ENCODE assay signal across 9 cellular contexts in genomic region chr2:208407667-208408066, GRCh38. TPM values are rescaled to one million over a fixed set of nuclear protein-coding genes. Genes with fewer than 3 reads are reported as not detected.
A peak's percentile ranks its signal among the peaks of the same experiment; 100 is the strongest.
DNase-seq lines count a peak whose midpoint lies in the region; ATAC-seq and TF ChIP-seq lines count a peak whose summit lies in the region.
"Had no signal": no experiment of that assay in that cellular context is flagged by ENCODE, and none has a peak within 500 bp of the region (broad histone marks: within the 10 kb centered on the region; RNA-seq: fewer than 3 reads in every experiment).

No MANE protein-coding gene starts in this region.

- peak; percentile 47 for ATAC-seq in HG02938 (IDR thresholded peaks at IDR 0.05; ENCODE audit: unreplicated experiment)
- peak; percentile 61; the same call in 1 of the 3 replicates for ATAC-seq in RWPE2 (ENCODE audit: low read depth)
- no peak for ATAC-seq in HG03521 (IDR thresholded peaks at IDR 0.05; ENCODE audit: unreplicated experiment)
- ATAC-seq in gastroesophageal sphincter, result no peak

- H3K9me3 ChIP-seq in RWPE2 (ENCODE audit: severe bottlenecking), result no peaks in the 10 kb centered on the region
- no peaks in the 10 kb centered on the region for H3K9me3 ChIP-seq in CD8-positive, alpha-beta memory T cell (ENCODE audit: low read length)
- H3K9me3 ChIP-seq in gastroesophageal sphincter, result no peaks in the 10 kb centered on the region

- TF ChIP-seq EP300 in gastroesophageal sphincter (IDR thresholded peaks at IDR 0.05), result no peak

- H3K36me3 ChIP-seq in RWPE2 (ENCODE audit: low read depth) (no peaks in the 10 kb centered on the region), gastroesophageal sphincter (no peaks in the 10 kb centered on the region)
- H3K36me3 ChIP-seq in CD8-positive, alpha-beta memory T cell (ENCODE audit: insufficient read depth, low read length), result no peaks in the 10 kb centered on the region

- no peak for TF ChIP-seq POLR2A in gastroesophageal sphincter (IDR thresholded peaks at IDR 0.05)

- H3K27me3 ChIP-seq in RWPE2 (ENCODE audit: insufficient read depth, poor library complexity, severe bottlenecking), result peaks cover 49% of the 10 kb centered on the region
- H3K27me3 ChIP-seq in CD8-positive, alpha-beta memory T cell (ENCODE audit: insufficient read depth, low read length, poor library complexity, severe bottlenecking), result peaks cover 10% of the 10 kb centered on the region
- H3K27me3 ChIP-seq in gastroesophageal sphincter, result peaks cover 87% of the 10 kb centered on the region

- CTCF ChIA-PET in CD8-positive, alpha-beta memory T cell (lab: Charles Lee), result no interaction called here

- no peaks in the 10 kb centered on the region for H3K4me1 ChIP-seq in RWPE2 (ENCODE audit: insufficient read depth, poor library complexity, severe bottlenecking)
- no peaks in the 10 kb centered on the region for H3K4me1 ChIP-seq in CD8-positive, alpha-beta memory T cell (ENCODE audit: insufficient read depth, low read length)
- H3K4me1 ChIP-seq in gastroesophageal sphincter, result peaks cover 0 to 12% (median 7%) of the 10 kb centered on the region in 3 donors

- DNase-seq in DMS 273 (lab: John Stamatoyannopoulos, UW; ENCODE audit: unreplicated experiment) (peak; percentile 73), RWPE2 (ENCODE audit: low spot score) (no peak), iPS-NIHi7 (ENCODE audit: extremely low spot score) (peak; percentile 40)
- DNase-seq in CD8-positive, alpha-beta memory T cell, result no peak
- DNase-seq in activated CD4-positive, alpha-beta T cell treated with anti-CD3 and anti-CD28 coated beads for 1 hour, result no peak

- POLR2A ChIA-PET in CD8-positive, alpha-beta memory T cell (lab: Charles Lee), result no interaction called here

- H3K4me3 ChIP-seq in RWPE2 (ENCODE audit: severe bottlenecking), result no peak overlapping the region
- no peak overlapping the region for H3K4me3 ChIP-seq in CD8-positive, alpha-beta memory T cell (ENCODE audit: low read length)
- no peak overlapping the region for H3K4me3 ChIP-seq in gastroesophageal sphincter

- peaks cover 22 to 71% of the 10 kb centered on the region in 2 donors for H3K27me3 Mint-ChIP-seq in CD8-positive, alpha-beta memory T cell

- WGBS in gastroesophageal sphincter (ENCODE audit: low coverage in 1 of 2), 2 donors, result 12% methylated on average over 7 to 9 of the region's 9 CpGs

- H3K4me1 Mint-ChIP-seq in CD8-positive, alpha-beta memory T cell, result peaks cover 0 to 12% (median 10%) of the 10 kb centered on the region in 3 donors

- H3K27ac Mint-ChIP-seq in CD8-positive, alpha-beta memory T cell, result no peak overlapping the region
- H3K27ac Mint-ChIP-seq: dendritic cell treated with granulocyte-macrophage colony-stimulating factor and Interleukin-4, amounts not matched to agents 40 ng/mL and 50 ng/mL, for 4 days had no signal

- TF ChIP-seq CTCF in RWPE2 (IDR thresholded peaks at IDR 0.05; ENCODE audit: poor library complexity, severe bottlenecking), result peak; percentile 49
- TF ChIP-seq CTCF in gastroesophageal sphincter (IDR thresholded peaks at IDR 0.05), result no peak

- peak overlapping the region in 1 of 7 donors; percentile 40 for H3K4me3 Mint-ChIP-seq in CD8-positive, alpha-beta memory T cell
- H3K4me3 Mint-ChIP-seq: dendritic cell treated with granulocyte-macrophage colony-stimulating factor and Interleukin-4, amounts not matched to agents 40 ng/mL and 50 ng/mL, for 4 days had no signal

- H3K36me3 Mint-ChIP-seq in CD8-positive, alpha-beta memory T cell, result no peaks in the 10 kb centered on the region

- H3K27ac ChIP-seq in RWPE2 (ENCODE audit: poor library complexity, severe bottlenecking), result no peak overlapping the region
- no peak overlapping the region for H3K27ac ChIP-seq in CD8-positive, alpha-beta memory T cell (ENCODE audit: low read depth, low read length)
- no peak overlapping the region for H3K27ac ChIP-seq in gastroesophageal sphincter

- H3K9me3 Mint-ChIP-seq in CD8-positive, alpha-beta memory T cell, result no peaks in the 10 kb centered on the region
- H3K9me3 Mint-ChIP-seq: dendritic cell treated with granulocyte-macrophage colony-stimulating factor and Interleukin-4, amounts not matched to agents 40 ng/mL and 50 ng/mL, for 4 days had no signal

RNA-seq across cellular contexts. Expression of gene PTH2R, which starts 1.1 kb away (rescaled TPM):
- total RNA-seq in CD8-positive, alpha-beta memory T cell, result not detected
- polyA plus RNA-seq in CD8-positive, alpha-beta memory T cell, result not detected
- total RNA-seq in gastroesophageal sphincter, result under 1 TPM in 1 of 4 donors, not detected in 3; 0.62 TPM

Comparison
In these comparisons a context has a peak if more than half of its experiments do, and no peak if none do; other contexts are left out.
1. DNase-seq: peak in DMS 273 (single experiment) and iPS-NIHi7 (single experiment); none in RWPE2 (single experiment), CD8-positive, alpha-beta memory T cell (0 of 5) and activated CD4-positive, alpha-beta T cell treated with anti-CD3 and anti-CD28 coated beads for 1 hour (single experiment).
2. ATAC-seq: peak in HG02938 (single experiment) and RWPE2 (single experiment); none in HG03521 (single experiment) and gastroesophageal sphincter (single experiment).